In genomic region chr18:21071071-21071470, GRCh38 we compare ENCODE assay signal across 26 cellular contexts.
"Had no signal": no experiment of that assay in that cellular context is flagged by ENCODE, and none has a peak within 500 bp of the region (broad histone marks: within the 10 kb centered on the region; RNA-seq: fewer than 3 reads in every experiment).

No MANE protein-coding gene starts in this region.

- H3K27ac Mint-ChIP-seq: dendritic cell treated with granulocyte-macrophage colony-stimulating factor and Interleukin-4, amounts not matched to agents 40 ng/mL and 50 ng/mL, for 4 days; effector memory CD8-positive, alpha-beta T cell; endodermal cell; mesothelial cell of epicardium had no signal

- H3K9me3 ChIP-seq: colonic mucosa, esophagus squamous epithelium, gastrocnemius medialis, heart right ventricle, left lung, lower lobe of right lung, mucosa of descending colon had no signal

- H3K27me3 ChIP-seq: colonic mucosa, esophagus squamous epithelium, gastrocnemius medialis, heart right ventricle, left lung had no signal

- H3K27me3 Mint-ChIP-seq: dendritic cell treated with granulocyte-macrophage colony-stimulating factor and Interleukin-4, amounts not matched to agents 40 ng/mL and 50 ng/mL, for 4 days; effector memory CD8-positive, alpha-beta T cell had no signal

- H3K4me3 Mint-ChIP-seq: dendritic cell treated with granulocyte-macrophage colony-stimulating factor and Interleukin-4, amounts not matched to agents 40 ng/mL and 50 ng/mL, for 4 days; effector memory CD8-positive, alpha-beta T cell; endodermal cell; mesothelial cell of epicardium had no signal

- H3K36me3 ChIP-seq: colonic mucosa, esophagus squamous epithelium, gastrocnemius medialis, left lung, lower lobe of right lung had no signal

- ATAC-seq: effector memory CD8-positive, alpha-beta T cell; esophagus mucosa; gastrocnemius medialis; heart right ventricle; left cardiac atrium; left lung; left ventricle myocardium superior; lower lobe of right lung; mucosa of descending colon had no signal

- H3K4me3 ChIP-seq: colonic mucosa, esophagus squamous epithelium, gastrocnemius medialis, heart right ventricle, left lung, lower lobe of right lung, mucosa of descending colon had no signal

- H3K27ac ChIP-seq: colonic mucosa, epithelial cell of prostate, esophagus squamous epithelium, gastrocnemius medialis, heart right ventricle, left lung, lower lobe of right lung had no signal

- H3K9me3 Mint-ChIP-seq: dendritic cell treated with granulocyte-macrophage colony-stimulating factor and Interleukin-4, amounts not matched to agents 40 ng/mL and 50 ng/mL, for 4 days; effector memory CD8-positive, alpha-beta T cell; endodermal cell; mesothelial cell of epicardium had no signal

- FAIRE-seq: endometrium, keratinocyte had no signal

- DNase-seq: colonic mucosa; cortex of kidney; effector CD8-positive, alpha-beta T cell; effector memory CD8-positive, alpha-beta T cell; endodermal cell; erythroblast; esophagus squamous epithelium; foreskin fibroblast; foreskin melanocyte; gastrocnemius medialis; glutamatergic neuron; head of caudate nucleus; heart right ventricle; hippocampal formation; left cardiac atrium; left lung; left ventricle myocardium superior; lower lobe of right lung; mesenchymal stem cell; mucosa of descending colon had no signal
